8 cellular contexts compared by ENCODE assay signal in genomic region chr12:12704593-12705230, GRCh38. TPM values are rescaled to one million over a fixed set of nuclear protein-coding genes. Genes with fewer than 3 reads are reported as not detected.
DNase-seq lines count a peak whose midpoint lies in the region; ATAC-seq, FAIRE-seq and TF ChIP-seq lines count a peak whose summit lies in the region.

No MANE protein-coding gene starts in this region.

- no peaks in the 10 kb centered on the region for H3K9me3 ChIP-seq in SU-DHL-6 (ENCODE audit: insufficient read depth, low read length)
- H3K9me3 ChIP-seq in endothelial cell of umbilical vein (replicated peaks; ENCODE audit: control insufficient read depth, insufficient read depth, low read length) = no peaks in the 10 kb centered on the region

- CTCF ChIA-PET in endothelial cell of umbilical vein (lab: Charles Lee) = interaction anchor here (1.0 to 1.8 kb wide), 6 partner anchors 15 to 669 kb away, joined by 4 to 6 read pairs (median 5); no protein-coding TSS in a partner anchor

- H3K36me3 ChIP-seq in SU-DHL-6 (ENCODE audit: low read length) (no peaks in the 10 kb centered on the region), endothelial cell of umbilical vein (ENCODE audit: control insufficient read depth in 2 of 2, extremely low read depth in 1 of 2, insufficient read depth in 2 of 2, low read length in 2 of 2) (no peaks in the 10 kb centered on the region)

- no peaks in the 10 kb centered on the region for H3K9me1 ChIP-seq in endothelial cell of umbilical vein (replicated peaks; ENCODE audit: control insufficient read depth, extremely low read depth, insufficient read depth, low read length)

- BruUV-seq in endothelial cell of umbilical vein (replicated peaks; lab: Mats Ljungman, UMichigan) = no TSS peak

- H3K9ac ChIP-seq in SU-DHL-6 (ENCODE audit: low read length) = no peak overlapping the region
- H3K9ac ChIP-seq in endothelial cell of umbilical vein (replicated peaks; ENCODE audit: extremely low read depth, insufficient read depth, low read length) = no peak overlapping the region

- no peaks in the 10 kb centered on the region for H3K4me1 ChIP-seq in endothelial cell of umbilical vein (ENCODE audit: control insufficient read depth, extremely low read depth, insufficient read depth, low read length)

- no peaks in the 10 kb centered on the region for H3K79me2 ChIP-seq in SU-DHL-6 (ENCODE audit: insufficient read depth, low read length)
- no peaks in the 10 kb centered on the region for H3K79me2 ChIP-seq in endothelial cell of umbilical vein (ENCODE audit: control insufficient read depth, insufficient read depth, low read length)

- intact Hi-C loops in endothelial cell of umbilical vein (cut with micrococcal nuclease) = loop anchor here (1.0 to 5.0 kb wide), 6 partner anchors 47 to 1120 kb away; no protein-coding TSS in a partner anchor

- H3K27ac ChIP-seq in SU-DHL-6 (ENCODE audit: low read depth, low read length) = no peak overlapping the region
- no peak overlapping the region for H3K27ac ChIP-seq in endothelial cell of umbilical vein (ENCODE audit: insufficient read depth, low read depth, low read length)

- H3K4me2 ChIP-seq in SU-DHL-6 (ENCODE audit: low read depth, low read length, poor library complexity, severe bottlenecking) = no peak overlapping the region
- H3K4me2 ChIP-seq in endothelial cell of umbilical vein (ENCODE audit: insufficient read depth, low read length) = no peak overlapping the region

- H3K4me3 ChIP-seq in HFF-Myc (replicated peaks; ENCODE audit: low read depth, low read length) (no peak overlapping the region), SU-DHL-6 (ENCODE audit: insufficient read depth, low read length, poor library complexity, severe bottlenecking) (no peak overlapping the region), endothelial cell of umbilical vein (replicated peaks in 1 of 3; ENCODE audit: insufficient read depth in 1 of 3, low read depth in 1 of 3, low read length in 3 of 3) (no peak overlapping the region)

- H4K20me1 ChIP-seq in SU-DHL-6 (ENCODE audit: low read depth, low read length) (no peaks in the 10 kb centered on the region), endothelial cell of umbilical vein (replicated peaks; ENCODE audit: control insufficient read depth, extremely low read depth, insufficient read depth, low read length) (no peaks in the 10 kb centered on the region)

- no peaks in the 10 kb centered on the region for H3K9me2 ChIP-seq in SU-DHL-6 (replicated peaks; ENCODE audit: insufficient read depth, low read length)

- H2AFZ ChIP-seq in SU-DHL-6 (ENCODE audit: low read depth, low read length, severe bottlenecking) (no peak overlapping the region), endothelial cell of umbilical vein (ENCODE audit: low read depth, low read length) (no peak overlapping the region)

- ATAC-seq in GM18870 (IDR thresholded peaks at IDR 0.05; ENCODE audit: unreplicated experiment) = no peak

- no peaks in the 10 kb centered on the region for H3F3A ChIP-seq in SU-DHL-6 (ENCODE audit: insufficient read depth)

- TF ChIP-seq CTCF in HFF-Myc (IDR thresholded peaks at IDR 0.05; ENCODE audit: low read depth, low read length, missing control alignments) = peak; percentile 94
- TF ChIP-seq CTCF in SU-DHL-6 (IDR thresholded peaks at IDR 0.05; ENCODE audit: insufficient read depth, low read length, poor library complexity, severe bottlenecking) = peak; percentile 25
- TF ChIP-seq CTCF in endothelial cell of umbilical vein (IDR thresholded peaks at IDR 0.05; ENCODE audit: extremely low read depth in 1 of 2, insufficient read depth in 1 of 2, low read depth in 1 of 2, low read length in 2 of 2) = peak; percentile 80 to 93

- dilution Hi-C loops in endothelial cell of umbilical vein (cut with MboI; ENCODE audit: extremely low pct_ligation_motif_present, low sequenced_read_pairs) = no loop called here

- DNase-seq in stimulated activated naive CD4-positive, alpha-beta T cell (lab: John Stamatoyannopoulos, UW) = peak in 5 of 6 experiments; percentile 35 to 64 (median 51)
- DNase-seq in stimulated activated naive CD4-positive, alpha-beta T cell treated with Interleukin-2 at 50 U/mL for 16 hours (lab: John Stamatoyannopoulos, UW) = no peak
- DNase-seq in HFF-Myc (ENCODE audit: extremely low read depth, low read depth) (peak; percentile 84), NCI-H1436 treated with DMSO at 0.1 percent for 48 hours (lab: John Stamatoyannopoulos, UW) (peak; percentile 77), endothelial cell of umbilical vein (ENCODE audit: low read depth, low spot score) (peak; percentile 86), midbrain (lab: John Stamatoyannopoulos, UW) (peak; percentile 86)

- no peaks in the 10 kb centered on the region for H3K27me3 ChIP-seq in SU-DHL-6 (ENCODE audit: low read length)
- no peaks in the 10 kb centered on the region for H3K27me3 ChIP-seq in endothelial cell of umbilical vein (ENCODE audit: control insufficient read depth in 2 of 2, insufficient read depth in 2 of 2, low read length in 2 of 2)

- POLR2A ChIA-PET in endothelial cell of umbilical vein (lab: Charles Lee) = no interaction called here

- TF ChIP-seq POLR2A in endothelial cell of umbilical vein (IDR thresholded peaks at IDR 0.05; ENCODE audit: low read depth, low read length) = no peak

- peak; percentile 85 for FAIRE-seq in endothelial cell of umbilical vein (lab: Jason Lieb, UNC)

TF ChIP-seq in endothelial cell of umbilical vein, 7 proteins besides CTCF, POLR2A, EP300 and RAD21:
- TF ChIP-seq FOS (IDR thresholded peaks at IDR 0.05; ENCODE audit: borderline replicate concordance, insufficient read depth, low read length) (no peak), JUN (IDR thresholded peaks at IDR 0.05; ENCODE audit: borderline replicate concordance, insufficient read depth, insufficient read length, low read depth) (peak; percentile 9), GATA2 (IDR thresholded peaks at IDR 0.05; ENCODE audit: insufficient read depth, insufficient read length, low read depth, low read length) (no peak), EZH2 (IDR thresholded peaks at IDR 0.05; ENCODE audit: borderline replicate concordance, low read depth, low read length, severe bottlenecking) (no peak), MAX (IDR thresholded peaks at IDR 0.05; ENCODE audit: insufficient read depth, insufficient read length) (no peak), POLR2AphosphoS5 (IDR thresholded peaks at IDR 0.05; ENCODE audit: insufficient read depth, low read depth, low read length) (no peak)
TF ChIP-seq in endothelial cell of umbilical vein: peak in this region for 1.

RNA-seq across cellular contexts. Expression of gene GPR19, which starts 8.7 kb away (rescaled TPM):
- total RNA-seq in endothelial cell of umbilical vein = 0.37 and 0.40 TPM in 2 replicates
- polyA plus RNA-seq in endothelial cell of umbilical vein = 0.35 and 0.70 TPM in 2 replicates
- polyA plus RNA-seq in endothelial cell of umbilical vein (2011; cell fraction: cytosol; rRNA removed) = 0.30 and 0.61 TPM in 2 replicates
- 1.3 and 1.7 TPM in 2 replicates for polyA plus RNA-seq in endothelial cell of umbilical vein (2011; cell fraction: nucleus; rRNA removed)
- 0.37 and 0.40 TPM in 2 replicates for polyA plus RNA-seq in endothelial cell of umbilical vein (2012)
- polyA minus RNA-seq in endothelial cell of umbilical vein = 0.93 and 3.3 TPM in 2 replicates
- polyA minus RNA-seq in endothelial cell of umbilical vein (2011; cell fraction: cytosol; rRNA and poly(A)+ RNA removed) = not detected
- 0.58 TPM in 1 of 2 replicates, not detected in the other for polyA minus RNA-seq in endothelial cell of umbilical vein (2011; cell fraction: nucleus; rRNA and poly(A)+ RNA removed)

RNA-seq across cellular contexts. Expression of gene CDKN1B, which starts 12.5 kb away (rescaled TPM):
- 32.0 and 40.8 TPM in 2 replicates for total RNA-seq in endothelial cell of umbilical vein
- polyA plus RNA-seq in endothelial cell of umbilical vein = 10.4 and 12.7 TPM in 2 replicates
- polyA plus RNA-seq in endothelial cell of umbilical vein (2011; cell fraction: cytosol; rRNA removed) = 10.3 and 13.1 TPM in 2 replicates
- 16.6 and 24.8 TPM in 2 replicates for polyA plus RNA-seq in endothelial cell of umbilical vein (2011; cell fraction: nucleus; rRNA removed)
- polyA plus RNA-seq in endothelial cell of umbilical vein (2012) = 13.5 and 14.5 TPM in 2 replicates
- 11.5 and 16.7 TPM in 2 replicates for polyA minus RNA-seq in endothelial cell of umbilical vein
- 26.1 TPM for polyA minus RNA-seq in endothelial cell of umbilical vein (2011; cell fraction: cytosol; rRNA and poly(A)+ RNA removed)
- 29.4 and 36.6 TPM in 2 replicates for polyA minus RNA-seq in endothelial cell of umbilical vein (2011; cell fraction: nucleus; rRNA and poly(A)+ RNA removed)

Comparison
In these comparisons a context has a peak if more than half of its experiments do, and no peak if none do; other contexts are left out.
1. CTCF ChIP-seq: peak in every context shown above with its lines; median percentile 94 in HFF-Myc; 86 in endothelial cell of umbilical vein; 25 in SU-DHL-6.